In genomic region chr6:79133173-79133572, GRCh38 we compare ENCODE assay signal across 29 cellular contexts. TPM values are rescaled to one million over a fixed set of nuclear protein-coding genes. Genes with fewer than 3 reads are reported as not detected.
A peak's percentile ranks its signal among the peaks of the same experiment; 100 is the strongest.
DNase-seq lines count a peak whose midpoint lies in the region; ATAC-seq and TF ChIP-seq lines count a peak whose summit lies in the region.
"Had no signal": no experiment of that assay in that cellular context is flagged by ENCODE, and none has a peak within 500 bp of the region (broad histone marks: within the 10 kb centered on the region; RNA-seq: fewer than 3 reads in every experiment).

No MANE protein-coding gene starts in this region.

- no peak overlapping the region for H3K4me3 Mint-ChIP-seq in activated CD8-positive, alpha-beta memory T cell treated with anti-CD3 and anti-CD28 coated beads, Interleukin-2, amount 10 ng/mL, durations not matched to agents 7 days and 5 days
- H3K4me3 Mint-ChIP-seq: B cell; CD14-positive monocyte; CD4-positive, alpha-beta memory T cell; CD4-positive, alpha-beta T cell; CD4-positive, CD25-positive, alpha-beta regulatory T cell; CD8-positive, alpha-beta memory T cell; CD8-positive, alpha-beta T cell had no signal

- peaks cover 2% of the 10 kb centered on the region for H3K9me3 Mint-ChIP-seq in activated CD8-positive, alpha-beta memory T cell treated with anti-CD3 and anti-CD28 coated beads, Interleukin-2, amount 10 ng/mL, durations not matched to agents 7 days and 5 days (ENCODE audit: low read depth)

- H3K4me1 Mint-ChIP-seq in activated CD8-positive, alpha-beta memory T cell treated with anti-CD3 and anti-CD28 coated beads, Interleukin-2, amount 10 ng/mL, durations not matched to agents 7 days and 5 days: no peaks in the 10 kb centered on the region
- H3K4me1 Mint-ChIP-seq: B cell; CD14-positive monocyte; CD4-positive, alpha-beta memory T cell; CD4-positive, CD25-positive, alpha-beta regulatory T cell; CD8-positive, alpha-beta memory T cell had no signal

- H3K27ac ChIP-seq in HEK293 (ENCODE audit: extremely low read depth, low read depth, low read length): no peak overlapping the region
- H3K27ac ChIP-seq: 22Rv1; A549; BLaER1; BLaER1 treated with 17β-estradiol and CSF1 and Interleukin-3, amounts not matched to agents 10 nM and 100 nM; C4-2B had no signal

- peaks cover 26% of the 10 kb centered on the region for H3K27me3 Mint-ChIP-seq in activated CD8-positive, alpha-beta memory T cell treated with anti-CD3 and anti-CD28 coated beads, Interleukin-2, amount 10 ng/mL, durations not matched to agents 7 days and 5 days
- H3K27me3 Mint-ChIP-seq: CD4-positive, CD25-positive, alpha-beta regulatory T cell had no signal

- H3K4me1 ChIP-seq in HEK293 (ENCODE audit: control insufficient read depth, insufficient read depth, low read length): no peaks in the 10 kb centered on the region
- H3K4me1 ChIP-seq: A549; BE2C; BLaER1; BLaER1 treated with 17β-estradiol and CSF1 and Interleukin-3, amounts not matched to agents 10 nM and 100 nM; Caco-2 had no signal

- POLR2A ChIA-PET in HEK293 (lab: Yijun Ruan, JAX): no interaction called here

- no peak for ATAC-seq in activated CD8-positive, alpha-beta memory T cell treated with anti-CD3 and anti-CD28 coated beads, Interleukin-2, amount 10 ng/mL, durations not matched to agents 7 days and 5 days
- ATAC-seq: A549; CD8-positive, alpha-beta T cell had no signal

- CTCF ChIA-PET in HEK293 (lab: Yijun Ruan, JAX): no interaction called here
- CTCF ChIA-PET in activated CD8-positive, alpha-beta memory T cell treated with anti-CD3 and anti-CD28 coated beads, Interleukin-2, amount 10 ng/mL, durations not matched to agents 7 days and 5 days (lab: Charles Lee): no interaction called here

- H3K9me3 ChIP-seq in HEK293 (ENCODE audit: control insufficient read depth, insufficient read depth, low read depth, low read length): no peaks in the 10 kb centered on the region
- H3K9me3 ChIP-seq: A549, BE2C had no signal

- no peaks in the 10 kb centered on the region for H3K36me3 Mint-ChIP-seq in activated CD8-positive, alpha-beta memory T cell treated with anti-CD3 and anti-CD28 coated beads, Interleukin-2, amount 10 ng/mL, durations not matched to agents 7 days and 5 days
- H3K36me3 Mint-ChIP-seq: CD14-positive monocyte; CD4-positive, CD25-positive, alpha-beta regulatory T cell had no signal

- H3K36me3 ChIP-seq in HEK293 (ENCODE audit: control insufficient read depth in 2 of 2, insufficient read depth in 1 of 2, low read length in 2 of 2): no peaks in the 10 kb centered on the region
- H3K36me3 ChIP-seq: BE2C; BLaER1; BLaER1 treated with 17β-estradiol and CSF1 and Interleukin-3, amounts not matched to agents 10 nM and 100 nM had no signal

- no peak for TF ChIP-seq CTCF in HEK293 (tag by site-specific recombination; IDR thresholded peaks at IDR 0.05)

- H3K4me3 ChIP-seq in HEK293 (ENCODE audit: low read depth, low read length): no peak overlapping the region
- H3K4me3 ChIP-seq: A549; BLaER1; BLaER1 treated with 17β-estradiol and CSF1 and Interleukin-3, amounts not matched to agents 10 nM and 100 nM had no signal

- no peak overlapping the region for H3K27ac Mint-ChIP-seq in activated CD8-positive, alpha-beta memory T cell treated with anti-CD3 and anti-CD28 coated beads, Interleukin-2, amount 10 ng/mL, durations not matched to agents 7 days and 5 days
- H3K27ac Mint-ChIP-seq: B cell; CD14-positive monocyte; CD4-positive, alpha-beta memory T cell; CD4-positive, alpha-beta T cell; CD4-positive, CD25-positive, alpha-beta regulatory T cell; CD8-positive, alpha-beta memory T cell; CD8-positive, alpha-beta T cell had no signal

- no peak for DNase-seq in activated CD8-positive, alpha-beta memory T cell treated with anti-CD3 and anti-CD28 coated beads, Interleukin-2, amount 10 ng/mL, durations not matched to agents 7 days and 5 days
- DNase-seq: 8988T; ACHN; AML-193; BE2C; C1 segment of cervical spinal cord; Caco-2; Calu3; CD4-positive, alpha-beta memory T cell; CD4-positive, alpha-beta T cell; CD4-positive, CD25-positive, alpha-beta regulatory T cell; CD8-positive, alpha-beta memory T cell; CD8-positive, alpha-beta T cell; COR-L47; DMS 273 treated with DMSO at 0.1 percent for 48 hours; DMS153; DMS53; DMS79; DMS79 treated with DMSO at 0.1 percent for 48 hours; DND-41; EL had no signal

TF ChIP-seq in HEK293, 187 proteins besides CTCF, POLR2A, EP300 and RAD21:
- peak; percentile 77 for TF ChIP-seq ZNF529 (tag by site-specific recombination; IDR thresholded peaks at IDR 0.05; ENCODE audit: insufficient replicate concordance)
- TF ChIP-seq ZNF571 (tag by site-specific recombination; IDR thresholded peaks at IDR 0.05): no peak
- no peak for TF ChIP-seq ZNF76 (tag by site-specific recombination; IDR thresholded peaks at IDR 0.05; ENCODE audit: borderline replicate concordance, low read depth)
- no peak for TF ChIP-seq ZNF292 (tag by site-specific recombination; IDR thresholded peaks at IDR 0.05; ENCODE audit: borderline replicate concordance, low read depth)
- TF ChIP-seq ZNF394 (tag by site-specific recombination; IDR thresholded peaks at IDR 0.05; ENCODE audit: borderline replicate concordance): no peak
- TF ChIP-seq ZEB2 (tag by site-specific recombination; IDR thresholded peaks at IDR 0.05): no peak
- TF ChIP-seq ZNF341 (tag by site-specific recombination; IDR thresholded peaks at IDR 0.05; ENCODE audit: low read depth): no peak
- TF ChIP-seq ZNF248 (tag by site-specific recombination; IDR thresholded peaks at IDR 0.05): no peak
- TF ChIP-seq, protein P1, sequence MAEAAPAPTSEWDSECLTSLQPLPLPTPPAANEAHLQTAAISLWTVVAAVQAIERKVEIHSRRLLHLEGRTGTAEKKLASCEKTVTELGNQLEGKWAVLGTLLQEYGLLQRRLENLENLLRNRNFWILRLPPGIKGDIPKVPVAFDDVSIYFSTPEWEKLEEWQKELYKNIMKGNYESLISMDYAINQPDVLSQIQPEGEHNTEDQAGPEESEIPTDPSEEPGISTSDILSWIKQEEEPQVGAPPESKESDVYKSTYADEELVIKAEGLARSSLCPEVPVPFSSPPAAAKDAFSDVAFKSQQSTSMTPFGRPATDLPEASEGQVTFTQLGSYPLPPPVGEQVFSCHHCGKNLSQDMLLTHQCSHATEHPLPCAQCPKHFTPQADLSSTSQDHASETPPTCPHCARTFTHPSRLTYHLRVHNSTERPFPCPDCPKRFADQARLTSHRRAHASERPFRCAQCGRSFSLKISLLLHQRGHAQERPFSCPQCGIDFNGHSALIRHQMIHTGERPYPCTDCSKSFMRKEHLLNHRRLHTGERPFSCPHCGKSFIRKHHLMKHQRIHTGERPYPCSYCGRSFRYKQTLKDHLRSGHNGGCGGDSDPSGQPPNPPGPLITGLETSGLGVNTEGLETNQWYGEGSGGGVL (tag by site-specific recombination; IDR thresholded peaks at IDR 0.05): no peak
- TF ChIP-seq SETDB1 (IDR thresholded peaks at IDR 0.05; ENCODE audit: insufficient read length, low read length): peak; percentile 66
- TF ChIP-seq PBX3 (CRISPR knock-in tag; IDR thresholded peaks at IDR 0.05): no peak
- TF ChIP-seq FEZF1 (tag by site-specific recombination; IDR thresholded peaks at IDR 0.05): no peak

RNA-seq across cellular contexts. Expression of gene PHIP, which starts 55.1 kb away (rescaled TPM):
- 10 to 100 TPM; 36.0 to 36.8 TPM for total RNA-seq in activated CD8-positive, alpha-beta memory T cell treated with anti-CD3 and anti-CD28 coated beads, Interleukin-2, amount 10 ng/mL, durations not matched to agents 7 days and 5 days
